ENCODE assay signal across 17 cellular contexts in genomic region chr3:38227989-38228388, GRCh38. TPM values are rescaled to one million over a fixed set of nuclear protein-coding genes. Genes with fewer than 3 reads are reported as not detected.
A peak's percentile ranks its signal among the peaks of the same experiment; 100 is the strongest.
DNase-seq lines count a peak whose midpoint lies in the region; ATAC-seq, FAIRE-seq and TF ChIP-seq lines count a peak whose summit lies in the region.
"Had no signal": no experiment of that assay in that cellular context is flagged by ENCODE, and none has a peak within 500 bp of the region (broad histone marks: within the 10 kb centered on the region; RNA-seq: fewer than 3 reads in every experiment).

No MANE protein-coding gene starts in this region.

- no peak for TF ChIP-seq EP300 in K562 (IDR thresholded peaks at IDR 0.05; ENCODE audit: low read length)

- no peaks in the 10 kb centered on the region; a peak in 1 of 5 replicates for H3K4me1 ChIP-seq in K562 (replicated peaks in 1 of 2; ENCODE audit: control insufficient read depth in 2 of 2, insufficient read depth in 2 of 2, low read length in 2 of 2)
- peaks cover 0 to 15% (median 0%) of the 10 kb centered on the region in 6 donors for H3K4me1 ChIP-seq in spleen

- no TSS peak for BruUV-seq in K562 (replicated peaks; lab: Mats Ljungman, UMichigan)

- in situ Hi-C loops in K562 (cut with MboI): no loop called here

- no peak for FAIRE-seq in K562 (lab: Jason Lieb, UNC)
- FAIRE-seq: GM12878 had no signal

- H3K79me2 ChIP-seq in K562 (ENCODE audit: control insufficient read depth, insufficient read depth, low read length): no peaks in the 10 kb centered on the region

- TF ChIP-seq POLR2A in K562 (conservative IDR thresholded peaks at IDR 0.05): no peak
- TF ChIP-seq POLR2A in spleen (IDR thresholded peaks at IDR 0.05): no peak

- intact Hi-C loops in K562 (cut with micrococcal nuclease) (loop anchor here (10.0 kb wide), 1 partner anchor 93 kb away; the partner anchor contains the start of genes ACAA1 and MYD88), spleen (cut with DNase I; ENCODE audit: low total_unique reads) (no loop called here)

- H3K36me3 ChIP-seq in K562 (ENCODE audit: control insufficient read depth, insufficient read depth, low read length): peaks cover 78% of the 10 kb centered on the region
- H3K36me3 ChIP-seq in spleen: peaks cover 0 to 92% (median 45%) of the 10 kb centered on the region in 6 donors

- H3K4me3 ChIP-seq in K562: no peak overlapping the region
- no peak overlapping the region for H3K4me3 ChIP-seq in spleen
- H3K4me3 ChIP-seq: GM12878 had no signal

- H3K9me1 ChIP-seq in K562 (ENCODE audit: control insufficient read depth, insufficient read depth, low read length): no peaks in the 10 kb centered on the region

- H3K9ac ChIP-seq in K562 (ENCODE audit: insufficient read depth in 1 of 2, low read depth in 2 of 2, low read length in 2 of 2): no peak overlapping the region

- CTCF ChIA-PET in K562 (lab: Yijun Ruan, JAX; ENCODE audit: low intra/inter-chr PET ratio): no interaction called here

- H4K20me1 ChIP-seq in K562 (replicated peaks; ENCODE audit: control insufficient read depth, insufficient read depth, low read length): no peaks in the 10 kb centered on the region

- no peak overlapping the region for H3K4me2 ChIP-seq in K562 (ENCODE audit: insufficient read depth, low read length)

- H2AFZ ChIP-seq in K562 (ENCODE audit: low read depth, low read length): no peak overlapping the region

- no peak for TF ChIP-seq CTCF in K562 (IDR thresholded peaks at IDR 0.05 in 2 of 3, conservative IDR thresholded peaks at IDR 0.05 in 1 of 3; ENCODE audit: insufficient read depth in 2 of 3, low read depth in 1 of 3, low read length in 3 of 3)
- no peak for TF ChIP-seq CTCF in spleen (IDR thresholded peaks at IDR 0.05 in 8 of 11, conservative IDR thresholded peaks at IDR 0.05 in 3 of 11)

- TF ChIP-seq RAD21 in K562 (CRISPR knock-in tag; conservative IDR thresholded peaks at IDR 0.05 in 1 of 2, IDR thresholded peaks at IDR 0.05 in 1 of 2): no peak

- H3K9me3 ChIP-seq in K562 (replicated peaks; ENCODE audit: control insufficient read depth, insufficient read depth, low read depth, low read length) (no peaks in the 10 kb centered on the region), spleen (no peaks in the 10 kb centered on the region)
- H3K9me3 ChIP-seq: Caco-2 had no signal

- POLR2A ChIA-PET in K562 (lab: Yijun Ruan, JAX): interaction anchor here (1.0 kb wide), 1 partner anchor 22 kb away, joined by 3 read pairs; no protein-coding TSS in a partner anchor

- WGBS in K562 (ENCODE audit: insufficient coverage, low coverage, missing lambda C conversion rate): 90% methylated on average over 2 of the region's 2 CpGs
- WGBS in spleen, 5 donors: 54 to 74% (median 61%) methylated on average over 2 of the region's 2 CpGs

- H3K27me3 ChIP-seq in K562 (ENCODE audit: control insufficient read depth in 2 of 2, insufficient read depth in 2 of 2, low read length in 2 of 2) (no peaks in the 10 kb centered on the region), spleen (replicated peaks in 1 of 7) (no peaks in the 10 kb centered on the region)

- peak; percentile 15 for DNase-seq in AG08396 (ENCODE audit: low spot score)
- peak; percentile 61 for DNase-seq in HT1080 (ENCODE audit: low read depth)
- DNase-seq in K562 (ENCODE audit: extremely low read depth in 1 of 4, low spot score in 3 of 4): no peak
- DNase-seq in kidney tubule cell (ENCODE audit: low spot score): peak; percentile 42
- no peak for DNase-seq in spleen
- DNase-seq in DMS153 treated with DMSO at 0.1 percent for 48 hours (lab: John Stamatoyannopoulos, UW; ENCODE audit: unreplicated experiment): no peak
- DNase-seq in HUDEP-2 (lab: John Stamatoyannopoulos, UW; ENCODE audit: unreplicated experiment in 76 of 76): no peak
- DNase-seq: activated T-cell treated with anti-CD3 and anti-CD28 coated beads, Interleukin-2, amount 50 U/mL, for 48 hours; Caco-2; naive thymus-derived CD8-positive, alpha-beta T cell; NCI-H1694; NK-92 treated with Interleukin-12 subunit alpha and Interleukin-12 subunit beta, amount 100 ng/mL, for 24 hours; stimulated activated naive CD4-positive, alpha-beta T cell treated with Interleukin-2 at 50 U/mL for 16 hours; WERI-Rb-1 had no signal

- ATAC-seq in K562: peak; percentile 46; the same call in 1 of the 3 replicates
- no peak for ATAC-seq in GM18867 (IDR thresholded peaks at IDR 0.05; ENCODE audit: unreplicated experiment)
- ATAC-seq: GM12878; naive thymus-derived CD8-positive, alpha-beta T cell had no signal

- H3K27ac ChIP-seq in K562 (ENCODE audit: extremely low read depth, low read depth, low read length) (no peak overlapping the region), spleen (peak overlapping the region in 3 of 8 donors; percentile 1 to 31 (median 24))
- H3K27ac ChIP-seq: HL-60, WERI-Rb-1 had no signal

TF ChIP-seq in K562, 482 proteins besides CTCF, POLR2A, EP300 and RAD21:
- TF ChIP-seq CEBPG (CRISPR knock-in tag; IDR thresholded peaks at IDR 0.05) (no peak), CEBPG (tag; conservative IDR thresholded peaks at IDR 0.05 in 1 of 2, IDR thresholded peaks at IDR 0.05 in 1 of 2) (peak; percentile 29 to 54; a peak in 1 of 4 replicates), CEBPB (tag; IDR thresholded peaks at IDR 0.05) (peak; percentile 52), MTA3 (IDR thresholded peaks at IDR 0.05; ENCODE audit: borderline replicate concordance) (no peak), POLR2B (IDR thresholded peaks at IDR 0.05; ENCODE audit: low read depth, partially characterized antibody) (no peak)

RNA-seq across cellular contexts. Expression of gene SLC22A13, which starts 37.6 kb away (rescaled TPM):
- 0.07 TPM in 1 of 2 replicates, not detected in the other for total RNA-seq in HT1080 (2014; rRNA removed; shearing (Covaris generic))
- not detected in 2 replicates for polyA plus RNA-seq in HT1080 (2015; cell fraction: cytosol; rRNA removed)
- polyA plus RNA-seq in HT1080 (2015; cell fraction: nucleus; rRNA removed): 0.41 and 0.70 TPM in 2 replicates
- total RNA-seq in K562 (2011; cell fraction: chromatin; rRNA removed; ENCODE audit: low replicate concordance): 0.79 and 2.3 TPM in 2 replicates
- 0.92 and 1.8 TPM in 2 replicates for total RNA-seq in K562 (2011; cell fraction: nucleolus; rRNA removed)
- total RNA-seq in K562 (2011; cell fraction: nucleoplasm; rRNA removed): 0.88 and 1.6 TPM in 2 replicates
- not detected in 2 replicates for total RNA-seq in K562 (2014; rRNA removed)
- 0.13 and 0.18 TPM in 2 replicates for total RNA-seq in K562 (2014; rRNA removed; fragmentation: Illumina TruSeq; extraction: Trizol)
- 0.30 and 0.36 TPM in 2 replicates for total RNA-seq in K562 (2015; rRNA removed; fragmentation: Illumina TruSeq; extraction: Trizol)
- 0.29 and 0.49 TPM in 2 replicates for total RNA-seq in K562 (2021)
- polyA plus RNA-seq in K562 (2011; rRNA removed): 0.15 and 0.19 TPM in 2 replicates
- 0.07 and 0.19 TPM in 2 replicates for polyA plus RNA-seq in K562 (2011; cell fraction: cytosol; rRNA removed)
- 1.2 and 1.3 TPM in 2 replicates for polyA plus RNA-seq in K562 (2011; cell fraction: nucleus; rRNA removed)
- 0.25 and 0.28 TPM in 2 replicates for polyA plus RNA-seq in K562 (2012)
- polyA plus RNA-seq in K562 (2014; fragmentation: Illumina TruSeq; extraction: Trizol): 0.07 and 0.15 TPM in 2 replicates
- polyA plus RNA-seq in K562 (2014; fragmentation: Nextera tagmentation; extraction: Ambion mirVana): not detected
- polyA plus RNA-seq in K562 (2014; rRNA removed): 0.09 TPM in 1 of 2 replicates, not detected in the other
- 0.27 and 0.46 TPM in 2 replicates for polyA minus RNA-seq in K562 (2011; rRNA and poly(A)+ RNA removed)
- polyA minus RNA-seq in K562 (2011; cell fraction: cytosol; rRNA and poly(A)+ RNA removed): not detected in 2 replicates
- polyA minus RNA-seq in K562 (2011; cell fraction: nucleus; rRNA and poly(A)+ RNA removed): 0.56 and 0.81 TPM in 2 replicates
- 1 to 10 TPM in 1 of 7 donors, under 1 TPM in 6; 0.30 to 1.6 (median 0.52) TPM for total RNA-seq in spleen
- polyA plus RNA-seq in spleen: under 1 TPM in 2 of 3 donors, not detected in 1; 0.05 to 0.22 TPM

RNA-seq across cellular contexts. Expression of gene SLC22A14, which starts 54.1 kb away (rescaled TPM):
- total RNA-seq in HT1080 (2014; rRNA removed; shearing (Covaris generic)): not detected in 2 replicates
- polyA plus RNA-seq in HT1080 (2015; cell fraction: cytosol; rRNA removed): not detected in 2 replicates
- 0.14 and 0.17 TPM in 2 replicates for polyA plus RNA-seq in HT1080 (2015; cell fraction: nucleus; rRNA removed)
- total RNA-seq in K562 (2011; cell fraction: chromatin; rRNA removed; ENCODE audit: low replicate concordance): not detected in 2 replicates
- total RNA-seq in K562 (2011; cell fraction: nucleolus; rRNA removed): not detected in 2 replicates
- total RNA-seq in K562 (2011; cell fraction: nucleoplasm; rRNA removed): not detected in 2 replicates
- total RNA-seq in K562 (2014; rRNA removed) (not detected in 2 replicates), K562 (2014; rRNA removed; fragmentation: Illumina TruSeq; extraction: Trizol) (not detected in 2 replicates), K562 (2015; rRNA removed; fragmentation: Illumina TruSeq; extraction: Trizol) (0.07 TPM in 1 of 2 replicates, not detected in the other), K562 (2021) (not detected in 2 replicates), spleen (under 1 TPM in 2 of 7 donors, not detected in 5; 0.19 to 0.60 TPM)
- polyA plus RNA-seq in K562 (2011; rRNA removed) (0.04 TPM in 1 of 2 replicates, not detected in the other), K562 (2014; fragmentation: Illumina TruSeq; extraction: Trizol) (not detected in 2 replicates), K562 (2014; fragmentation: Nextera tagmentation; extraction: Ambion mirVana) (under 1 TPM in 1 of 2 experiments, not detected in 1; 0.03 TPM), K562 (2014; rRNA removed) (0.07 TPM in 1 of 2 replicates, not detected in the other), spleen (under 1 TPM in 2 of 3 donors, not detected in 1; 0.04 to 0.17 TPM)
- polyA plus RNA-seq in K562 (2011; cell fraction: cytosol; rRNA removed): not detected in 2 replicates
- 0.10 and 0.21 TPM in 2 replicates for polyA plus RNA-seq in K562 (2011; cell fraction: nucleus; rRNA removed)
- polyA plus RNA-seq in K562 (2012): 0.08 and 0.10 TPM in 2 replicates
- 0.45 TPM in 1 of 2 replicates, not detected in the other for polyA minus RNA-seq in K562 (2011; rRNA and poly(A)+ RNA removed)
- polyA minus RNA-seq in K562 (2011; cell fraction: cytosol; rRNA and poly(A)+ RNA removed): not detected in 2 replicates
- not detected in 2 replicates for polyA minus RNA-seq in K562 (2011; cell fraction: nucleus; rRNA and poly(A)+ RNA removed)
- total RNA-seq: GM12878 had no signal
- polyA plus RNA-seq: GM12878; naive thymus-derived CD8-positive, alpha-beta T cell had no signal

Comparison
In these comparisons a context has a peak if more than half of its experiments do, and no peak if none do; other contexts are left out.
1. DNase-seq: peak in AG08396 (single experiment), HT1080 (single experiment) and kidney tubule cell (single experiment); none in K562 (0 of 4), spleen (single experiment), DMS153 treated with DMSO at 0.1 percent for 48 hours (single experiment) and HUDEP-2 (0 of 76).